Comparison of ENCODE assay signal across 8 cellular contexts in the genomic region with DNA sequence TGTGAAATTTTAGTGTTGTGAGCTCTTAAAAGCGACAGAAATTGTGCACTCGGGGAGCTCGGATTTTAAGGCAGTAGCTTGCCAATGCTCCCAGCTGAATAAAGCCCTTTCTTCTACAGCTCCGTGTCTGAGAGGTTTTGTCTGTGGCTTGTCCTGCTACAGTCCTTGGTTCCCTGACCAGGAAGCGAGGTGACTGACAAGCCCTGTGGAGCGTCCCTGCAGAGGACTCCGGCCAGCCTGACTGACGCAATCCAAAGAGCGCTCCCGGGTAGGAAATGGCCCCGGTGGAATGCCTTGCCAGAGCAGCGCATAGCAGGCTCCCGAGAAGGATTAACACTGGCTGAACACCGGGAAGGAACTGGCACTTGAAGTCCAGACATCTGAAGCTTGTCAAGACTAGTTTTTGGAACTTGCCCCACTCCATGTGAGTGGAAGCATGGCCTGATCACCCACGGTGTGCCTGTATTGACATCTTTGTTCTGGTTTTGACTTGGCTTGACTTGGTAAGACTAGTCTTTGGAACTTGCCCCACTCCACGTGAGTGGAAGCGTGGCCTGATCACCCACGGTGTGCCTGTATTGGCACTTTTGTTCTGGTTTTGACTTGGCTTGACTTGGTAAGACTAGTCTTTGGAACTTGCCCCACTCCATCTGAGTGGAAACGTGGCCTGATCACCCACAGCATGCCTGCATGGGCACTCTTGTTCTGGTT. TPM values are rescaled to one million over a fixed set of nuclear protein-coding genes. Genes with fewer than 3 reads are reported as not detected.
DNase-seq lines count a peak whose midpoint lies in the region; ATAC-seq, FAIRE-seq and TF ChIP-seq lines count a peak whose summit lies in the region.
"Not testable (repeated sequence)": the region's sequence is repeated elsewhere in the genome, so short reads cannot be mapped to it uniquely, and the experiment has no call there.

No MANE protein-coding gene starts in this region.

- TF ChIP-seq POLR2A in GM18505 (IDR thresholded peaks at IDR 0.05; ENCODE audit: borderline replicate concordance, extremely low read depth, insufficient read depth, insufficient read length) = peak; percentile 28

- not testable (repeated sequence) for TF ChIP-seq CTCF in AG04450 (IDR thresholded peaks at IDR 0.05; ENCODE audit: low read depth, low read length)

- peak overlapping the region; percentile 74 for H3K27ac ChIP-seq in AG04450 (ENCODE audit: low read depth, low read length)
- H3K27ac ChIP-seq in effector memory CD4-positive, alpha-beta T cell (ENCODE audit: insufficient read depth, low read length, poor library complexity, severe bottlenecking) = peak overlapping the region; percentile 96

- not testable (repeated sequence) for H3K4me3 ChIP-seq in AG04450 (ENCODE audit: low read depth, low read length); effector memory CD4-positive, alpha-beta T cell (ENCODE audit: insufficient read depth, low read depth, low read length, poor library complexity, severe bottlenecking)

- peak overlapping the region; percentile 93 for H3K4me3 Mint-ChIP-seq in activated naive CD4-positive, alpha-beta T cell treated with anti-CD3 and anti-CD28 coated beads, Interleukin-2, amount 50 U/mL, for 24 hours
- peak overlapping the region; percentile 49 to 94 (median 86) for H3K4me3 Mint-ChIP-seq in naive thymus-derived CD8-positive, alpha-beta T cell

- CTCF ChIA-PET in AG04450 (lab: Charles Lee) = interaction anchor here (0.6 to 2.8 kb wide), 19 partner anchors 8 to 1130 kb away, joined by 3 to 15 read pairs (median 4); a partner anchor contains a TSS

- H3K27me3 ChIP-seq in AG04450 (ENCODE audit: control insufficient read depth, insufficient read depth, low read length); effector memory CD4-positive, alpha-beta T cell (replicated peaks; ENCODE audit: control insufficient read depth, insufficient read depth, low read length, poor library complexity, severe bottlenecking): not testable (repeated sequence)

- H3K27me3 Mint-ChIP-seq in activated naive CD4-positive, alpha-beta T cell treated with anti-CD3 and anti-CD28 coated beads, Interleukin-2, amount 50 U/mL, for 24 hours; naive thymus-derived CD8-positive, alpha-beta T cell: not testable (repeated sequence)

- ATAC-seq in GM18505 (IDR thresholded peaks at IDR 0.05; ENCODE audit: unreplicated experiment); naive thymus-derived CD8-positive, alpha-beta T cell: not testable (repeated sequence)

- H3K36me3 Mint-ChIP-seq in activated naive CD4-positive, alpha-beta T cell treated with anti-CD3 and anti-CD28 coated beads, Interleukin-2, amount 50 U/mL, for 24 hours; naive thymus-derived CD8-positive, alpha-beta T cell: not testable (repeated sequence)

- not testable (repeated sequence) for H3K9me3 ChIP-seq in AG04450 (ENCODE audit: control insufficient read depth, insufficient read depth, low read length); effector memory CD4-positive, alpha-beta T cell (ENCODE audit: control insufficient read depth, low read length)

- H3K9me3 Mint-ChIP-seq in activated naive CD4-positive, alpha-beta T cell treated with anti-CD3 and anti-CD28 coated beads, Interleukin-2, amount 50 U/mL, for 24 hours; naive thymus-derived CD8-positive, alpha-beta T cell: not testable (repeated sequence)

- peaks cover 41% of the 10 kb centered on the region for H3K4me1 Mint-ChIP-seq in activated naive CD4-positive, alpha-beta T cell treated with anti-CD3 and anti-CD28 coated beads, Interleukin-2, amount 50 U/mL, for 24 hours
- H3K4me1 Mint-ChIP-seq in naive thymus-derived CD8-positive, alpha-beta T cell = peaks cover 28 to 47% (median 43%) of the 10 kb centered on the region in 4 donors

- not testable (repeated sequence) for DNase-seq in AG04450 (ENCODE audit: low read depth, low spot score); effector memory CD4-positive, alpha-beta T cell; naive thymus-derived CD8-positive, alpha-beta T cell
- DNase-seq in RCC 7860 (ENCODE audit: low spot score) = peak; percentile 92
- DNase-seq in hypothalamus (lab: John Stamatoyannopoulos, UW) = peak in 28 of 51 donors; percentile 19 to 75 (median 48)
- peak; percentile 31 for DNase-seq in stimulated activated CD8-positive, alpha-beta memory T cell treated with anti-CD3 and anti-CD28 coated beads, Interleukin-4, amount 100 ng/mL, for 48 hours

- peak; percentile 42 for FAIRE-seq in RCC 7860 (lab: Jason Lieb, UNC)

- peak overlapping the region; percentile 92 for H3K27ac Mint-ChIP-seq in activated naive CD4-positive, alpha-beta T cell treated with anti-CD3 and anti-CD28 coated beads, Interleukin-2, amount 50 U/mL, for 24 hours
- peak overlapping the region; percentile 84 to 97 (median 95) for H3K27ac Mint-ChIP-seq in naive thymus-derived CD8-positive, alpha-beta T cell

- H3K4me1 ChIP-seq in effector memory CD4-positive, alpha-beta T cell (ENCODE audit: control insufficient read depth, insufficient read depth, low read length, poor library complexity, severe bottlenecking) = peaks cover 13% of the 10 kb centered on the region

- POLR2A ChIA-PET in AG04450 (lab: Yijun Ruan, JAX) = interaction anchor here (1.3 to 2.0 kb wide), 3 partner anchors 22 to 185 kb away, joined by 4 to 6 read pairs (median 4); a partner anchor contains a TSS
- POLR2A ChIA-PET in naive thymus-derived CD8-positive, alpha-beta T cell (lab: Charles Lee) = interaction anchor here (0.8 to 6.1 kb wide), 7 partner anchors 14 to 526 kb away, joined by 3 to 77 read pairs (median 16); a partner anchor contains a TSS

- peaks cover 11% of the 10 kb centered on the region for H3K36me3 ChIP-seq in effector memory CD4-positive, alpha-beta T cell (ENCODE audit: control insufficient read depth, insufficient read depth, low read length)

RNA-seq across cellular contexts. Expression of a gene that starts 1.2 kb away (rescaled TPM):
- 28.4 and 30.6 TPM in 2 replicates for polyA plus RNA-seq in AG04450 (2011; rRNA removed)
- polyA minus RNA-seq in AG04450 (2011; rRNA and poly(A)+ RNA removed) = 37.6 and 43.0 TPM in 2 replicates
- 10 to 100 TPM; 51.1 to 54.8 TPM for total RNA-seq in naive thymus-derived CD8-positive, alpha-beta T cell
- 10 to 100 TPM; 55.5 to 70.1 (median 59.5) TPM for polyA plus RNA-seq in naive thymus-derived CD8-positive, alpha-beta T cell

RNA-seq across cellular contexts. Expression of a gene that starts 23.9 kb away (rescaled TPM):
- 1.0 and 1.4 TPM in 2 replicates for polyA plus RNA-seq in AG04450 (2011; rRNA removed)
- 0.83 and 1.3 TPM in 2 replicates for polyA minus RNA-seq in AG04450 (2011; rRNA and poly(A)+ RNA removed)
- 10 to 100 TPM; 27.1 to 29.0 TPM for total RNA-seq in naive thymus-derived CD8-positive, alpha-beta T cell
- 10 to 100 TPM; 13.9 to 36.9 (median 20.2) TPM for polyA plus RNA-seq in naive thymus-derived CD8-positive, alpha-beta T cell

RNA-seq across cellular contexts. Expression of a gene that starts 39.6 kb away (rescaled TPM):
- 6.3 and 6.8 TPM in 2 replicates for polyA plus RNA-seq in AG04450 (2011; rRNA removed)
- polyA minus RNA-seq in AG04450 (2011; rRNA and poly(A)+ RNA removed) = 11.6 and 12.2 TPM in 2 replicates
- 10 to 100 TPM; 38.9 to 39.0 TPM for total RNA-seq in naive thymus-derived CD8-positive, alpha-beta T cell
- 1 to 10 TPM; 3.3 to 7.2 (median 5.9) TPM for polyA plus RNA-seq in naive thymus-derived CD8-positive, alpha-beta T cell
